ENCODE assay signal across 17 cellular contexts in the genomic region with DNA sequence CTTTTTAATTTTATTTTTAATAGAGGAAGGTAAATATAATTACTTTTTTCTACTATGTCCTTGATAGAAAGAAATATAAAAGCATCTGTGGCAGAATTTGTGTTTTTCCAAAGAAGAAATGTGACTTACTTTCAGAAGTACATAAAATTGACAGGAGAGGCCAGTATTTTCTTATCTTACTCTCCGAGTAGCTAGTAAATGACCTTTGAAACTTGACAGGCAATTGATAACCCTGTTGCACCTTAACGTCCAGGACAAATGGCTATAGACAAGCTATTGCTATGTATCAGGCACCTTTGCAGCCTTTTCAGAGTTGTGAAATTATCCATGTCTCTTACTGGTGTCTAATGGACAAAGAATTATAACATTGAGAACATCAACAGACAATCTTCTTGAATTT.
A peak's percentile ranks its signal among the peaks of the same experiment; 100 is the strongest.
DNase-seq lines count a peak whose midpoint lies in the region; ATAC-seq, FAIRE-seq and TF ChIP-seq lines count a peak whose summit lies in the region.
"Had no signal": no experiment of that assay in that cellular context is flagged by ENCODE, and none has a peak within 500 bp of the region (broad histone marks: within the 10 kb centered on the region; RNA-seq: fewer than 3 reads in every experiment).

No MANE protein-coding gene starts in this region.

- peak; percentile 6 to 21; a peak in 1 of 4 replicates for TF ChIP-seq RAD21 in H1 (IDR thresholded peaks at IDR 0.05 in 1 of 2, conservative IDR thresholded peaks at IDR 0.05 in 1 of 2; ENCODE audit: low read depth in 2 of 2, low read length in 2 of 2)

- H3K79me2 ChIP-seq in H1 (ENCODE audit: control insufficient read depth in 1 of 2, insufficient read depth in 2 of 2, low read length in 2 of 2) = no peaks in the 10 kb centered on the region

- CTCF ChIA-PET in H1 (lab: Charles Lee; ENCODE audit: partially characterized antibody) = interaction anchor here (0.7 to 1.4 kb wide), 2 partner anchors 13 to 163 kb away, joined by 4 to 5 read pairs; no protein-coding TSS in a partner anchor

- no peak overlapping the region for H2BK15ac ChIP-seq in H1 (ENCODE audit: low read length)

- no peak for TF ChIP-seq CTCF in H1 (IDR thresholded peaks at IDR 0.05; ENCODE audit: control extremely low read depth in 1 of 3, insufficient read depth in 1 of 3, low read depth in 1 of 3, low read length in 3 of 3)

- no peak overlapping the region for H2BK5ac ChIP-seq in H1 (ENCODE audit: low read depth, low read length)

- no peaks in the 10 kb centered on the region for H3K27me3 Mint-ChIP-seq in activated CD4-positive, alpha-beta T cell treated with anti-CD3 and anti-CD28 coated beads, Interleukin-2, amount 10 ng/mL, durations not matched to agents 24 days and 14 days
- H3K27me3 Mint-ChIP-seq in naive thymus-derived CD8-positive, alpha-beta T cell = no peaks in the 10 kb centered on the region
- H3K27me3 Mint-ChIP-seq in T-helper 2 cell treated with Interferon-gamma antibody and Interleukin-4, amounts not matched to agents 5 μg/mL and 100 μg/mL, for 36 hours (ENCODE audit: low read depth) = no peaks in the 10 kb centered on the region
- H3K27me3 Mint-ChIP-seq: CD4-positive, alpha-beta memory T cell had no signal

- H3K9me3 ChIP-seq in H1 (ENCODE audit: insufficient read depth in 2 of 2, low read depth in 1 of 2, low read length in 1 of 2) (no peaks in the 10 kb centered on the region), small intestine (ENCODE audit: control insufficient read depth, low read depth) (no peaks in the 10 kb centered on the region)
- H3K9me3 ChIP-seq: BLaER1 had no signal

- H3K27ac ChIP-seq in H1 (ENCODE audit: low read depth, low read length) (no peak overlapping the region), small intestine (ENCODE audit: low read depth in 1 of 2, low read length in 1 of 2) (no peak overlapping the region)
- H3K27ac ChIP-seq: BLaER1 had no signal

- no peaks in the 10 kb centered on the region for H4K20me1 ChIP-seq in H1 (replicated peaks in 1 of 2; ENCODE audit: control insufficient read depth in 1 of 2, insufficient read depth in 2 of 2, low read length in 2 of 2)
- H4K20me1 ChIP-seq: BLaER1 had no signal

- H4K5ac ChIP-seq in H1 (ENCODE audit: insufficient read length, low read depth, low read length) = no peak overlapping the region

- H3K56ac ChIP-seq in H1 (replicated peaks; ENCODE audit: insufficient read length, low read depth, low read length) = no peak overlapping the region

- no peak overlapping the region for H4K91ac ChIP-seq in H1 (replicated peaks; ENCODE audit: insufficient read length, low read length)

- no peak overlapping the region for H3K14ac ChIP-seq in H1 (ENCODE audit: insufficient read length)

- no peaks in the 10 kb centered on the region for H3K9me3 Mint-ChIP-seq in activated CD4-positive, alpha-beta T cell treated with anti-CD3 and anti-CD28 coated beads, Interleukin-2, amount 10 ng/mL, durations not matched to agents 24 days and 14 days
- H3K9me3 Mint-ChIP-seq in naive thymus-derived CD8-positive, alpha-beta T cell = no peaks in the 10 kb centered on the region
- no peaks in the 10 kb centered on the region for H3K9me3 Mint-ChIP-seq in T-helper 2 cell treated with Interferon-gamma antibody and Interleukin-4, amounts not matched to agents 5 μg/mL and 100 μg/mL, for 36 hours
- H3K9me3 Mint-ChIP-seq: CD14-positive monocyte; CD4-positive, alpha-beta memory T cell; GM23338; H9 had no signal

- no peak overlapping the region for H3K23ac ChIP-seq in H1 (ENCODE audit: insufficient read length)

- no peak overlapping the region for H3K18ac ChIP-seq in H1 (ENCODE audit: extremely low read depth, low read length)

- peaks cover 0 to 57% (median 20%) of the 10 kb centered on the region in 4 experiments; a peak in 7 of 8 replicates for H3K36me3 ChIP-seq in H1 (ENCODE audit: control insufficient read depth in 2 of 4, insufficient read depth in 4 of 4, low read length in 3 of 4)
- H3K36me3 ChIP-seq in small intestine (ENCODE audit: control insufficient read depth in 2 of 2, insufficient read depth in 2 of 2, low read length in 2 of 2) = peaks cover 0 to 12% of the 10 kb centered on the region in 2 donors

- no peak for TF ChIP-seq EP300 in H1 (IDR thresholded peaks at IDR 0.05; ENCODE audit: borderline replicate concordance in 1 of 2, low read depth in 2 of 2, low read length in 2 of 2)

- no peaks in the 10 kb centered on the region for H3K79me1 ChIP-seq in H1 (ENCODE audit: low read depth, low read length)

- intact Hi-C loops in activated CD4-positive, alpha-beta T cell treated with anti-CD3 and anti-CD28 coated beads, Interleukin-2, amount 10 ng/mL, durations not matched to agents 24 days and 14 days (cut with micrococcal nuclease) = no loop called here

- H2BK120ac ChIP-seq in H1 (replicated peaks; ENCODE audit: low read depth, low read length) = no peak overlapping the region

- H3K4ac ChIP-seq in H1 (replicated peaks; ENCODE audit: insufficient read length, low read depth, low read length) = no peak overlapping the region

- H2AK5ac ChIP-seq in H1 (ENCODE audit: low read depth, low read length) = no peak overlapping the region

- H3K4me1 Mint-ChIP-seq in activated CD4-positive, alpha-beta T cell treated with anti-CD3 and anti-CD28 coated beads, Interleukin-2, amount 10 ng/mL, durations not matched to agents 24 days and 14 days = peaks cover 3% of the 10 kb centered on the region
- peaks cover 0 to 23% (median 5%) of the 10 kb centered on the region in 4 donors for H3K4me1 Mint-ChIP-seq in naive thymus-derived CD8-positive, alpha-beta T cell
- H3K4me1 Mint-ChIP-seq in T-helper 2 cell treated with Interferon-gamma antibody and Interleukin-4, amounts not matched to agents 5 μg/mL and 100 μg/mL, for 36 hours (ENCODE audit: low read depth) = peaks cover 6% of the 10 kb centered on the region
- H3K4me1 Mint-ChIP-seq: GM23338 had no signal

- POLR2A ChIA-PET in H1 (lab: Charles Lee; ENCODE audit: partially characterized antibody) = no interaction called here
- POLR2A ChIA-PET in naive thymus-derived CD8-positive, alpha-beta T cell (lab: Charles Lee) = no interaction called here

- H3K23me2 ChIP-seq in H1 (ENCODE audit: low read depth, low read length) = no peaks in the 10 kb centered on the region

- 83% methylated on average over 2 of the region's 2 CpGs; no CpG with 5 or more reads in 1 of the 2 experiments for WGBS in H1 (ENCODE audit: extremely low coverage in 1 of 2, insufficient coverage in 1 of 2, insufficient read length in 1 of 2, insufficient replicate concordance in 2 of 2, low coverage in 1 of 2, low lambda C conversion rate in 2 of 2, missing lambda C conversion rate in 1 of 2), 2 experiments
- WGBS in small intestine, 3 donors = 9 to 55% (median 41%) methylated on average over 2 of the region's 2 CpGs

- H4K8ac ChIP-seq in H1 (ENCODE audit: extremely low read depth, insufficient read depth, low read length) = no peak overlapping the region

- H3K4me3 Mint-ChIP-seq in activated CD4-positive, alpha-beta T cell treated with anti-CD3 and anti-CD28 coated beads, Interleukin-2, amount 10 ng/mL, durations not matched to agents 24 days and 14 days = no peak overlapping the region
- H3K4me3 Mint-ChIP-seq in naive thymus-derived CD8-positive, alpha-beta T cell = no peak overlapping the region
- H3K4me3 Mint-ChIP-seq in T-helper 2 cell treated with Interferon-gamma antibody and Interleukin-4, amounts not matched to agents 5 μg/mL and 100 μg/mL, for 36 hours = no peak overlapping the region
- H3K4me3 Mint-ChIP-seq: CD14-positive monocyte; CD4-positive, alpha-beta memory T cell; GM23338; H9 had no signal

- no peaks in the 10 kb centered on the region for H3K27me3 ChIP-seq in H1 (replicated peaks in 1 of 4; ENCODE audit: control insufficient read depth in 3 of 4, extremely low read depth in 1 of 4, insufficient read depth in 3 of 4, low read length in 3 of 4)
- no peaks in the 10 kb centered on the region for H3K27me3 ChIP-seq in small intestine (ENCODE audit: control insufficient read depth in 2 of 2, insufficient read depth in 2 of 2, low read length in 2 of 2)
- H3K27me3 ChIP-seq: BLaER1 had no signal

- H3K4me3 ChIP-seq in H1 (ENCODE audit: extremely low read depth in 1 of 4, insufficient read depth in 2 of 4, low read depth in 3 of 4, low read length in 4 of 4) (no peak overlapping the region), small intestine (ENCODE audit: low read depth in 1 of 2, low read length in 2 of 2) (no peak overlapping the region)
- H3K4me3 ChIP-seq: BLaER1, GM23338 had no signal

- no peak overlapping the region for H3K4me2 ChIP-seq in H1 (ENCODE audit: insufficient read depth in 1 of 2, low read depth in 2 of 2, low read length in 2 of 2)
- H3K4me2 ChIP-seq: BLaER1, GM23338 had no signal

- TF ChIP-seq POLR2A in H1 (IDR thresholded peaks at IDR 0.05; ENCODE audit: control extremely low read depth in 1 of 2, low read depth in 2 of 2, low read length in 2 of 2) = no peak

- peak; percentile 56 for ATAC-seq in left lobe of liver
- no peak for ATAC-seq in naive thymus-derived CD8-positive, alpha-beta T cell
- ATAC-seq: GM23338 had no signal

- DNase-seq in HuH-7 (ENCODE audit: low spot score) = peak; percentile 4
- DNase-seq in H1 (ENCODE audit: low read depth in 1 of 2, low spot score in 2 of 2) = no peak
- no peak for DNase-seq in left lobe of liver (ENCODE audit: low spot score)
- DNase-seq in small intestine = peak; percentile 79
- DNase-seq in activated CD4-positive, alpha-beta T cell treated with anti-CD3 and anti-CD28 coated beads, Interleukin-2, amount 10 ng/mL, durations not matched to agents 24 days and 14 days = no peak
- no peak for DNase-seq in naive thymus-derived CD8-positive, alpha-beta T cell
- no peak for DNase-seq in T-helper 2 cell treated with Interferon-gamma antibody and Interleukin-4, amounts not matched to agents 5 μg/mL and 100 μg/mL, for 36 hours (ENCODE audit: low spot score)
- DNase-seq: 8988T; CD4-positive, alpha-beta memory T cell; DMS153; DMS79; GDM1; H9 had no signal

- H3K9ac ChIP-seq in H1 (replicated peaks in 1 of 4; ENCODE audit: extremely low read depth in 1 of 4, low read depth in 3 of 4, low read length in 3 of 4) = no peak overlapping the region
- H3K9ac ChIP-seq: BLaER1 had no signal

- H2BK12ac ChIP-seq in H1 (ENCODE audit: low read depth, low read length) = no peak overlapping the region

- no peak for FAIRE-seq in H1 (lab: Jason Lieb, UNC)
- FAIRE-seq in small intestine (lab: Jason Lieb, UNC) = no peak
- FAIRE-seq: HTR-8/SVneo had no signal

- no peak overlapping the region for H2AFZ ChIP-seq in H1 (ENCODE audit: low read length)
- H2AFZ ChIP-seq: GM23338 had no signal

- H3K27ac Mint-ChIP-seq in activated CD4-positive, alpha-beta T cell treated with anti-CD3 and anti-CD28 coated beads, Interleukin-2, amount 10 ng/mL, durations not matched to agents 24 days and 14 days = no peak overlapping the region
- peak overlapping the region in 1 of 10 donors; percentile 34 for H3K27ac Mint-ChIP-seq in naive thymus-derived CD8-positive, alpha-beta T cell
- no peak overlapping the region for H3K27ac Mint-ChIP-seq in T-helper 2 cell treated with Interferon-gamma antibody and Interleukin-4, amounts not matched to agents 5 μg/mL and 100 μg/mL, for 36 hours
- H3K27ac Mint-ChIP-seq: CD14-positive monocyte had no signal

- H3K4me1 ChIP-seq in H1 (replicated peaks in 1 of 4; ENCODE audit: control insufficient read depth in 3 of 4, insufficient read depth in 4 of 4, low read length in 3 of 4) = no peaks in the 10 kb centered on the region
- H3K4me1 ChIP-seq in small intestine (ENCODE audit: control insufficient read depth in 2 of 2, insufficient read depth in 1 of 2, low read depth in 1 of 2, low read length in 1 of 2) = peaks cover 0 to 2% of the 10 kb centered on the region in 2 donors

- no peak overlapping the region for H2BK20ac ChIP-seq in H1 (ENCODE audit: low read length)

- peaks cover 46% of the 10 kb centered on the region for H3K36me3 Mint-ChIP-seq in activated CD4-positive, alpha-beta T cell treated with anti-CD3 and anti-CD28 coated beads, Interleukin-2, amount 10 ng/mL, durations not matched to agents 24 days and 14 days (ENCODE audit: low read depth)
- H3K36me3 Mint-ChIP-seq in naive thymus-derived CD8-positive, alpha-beta T cell = peaks cover 11 to 81% (median 35%) of the 10 kb centered on the region in 3 donors
- peaks cover 48% of the 10 kb centered on the region for H3K36me3 Mint-ChIP-seq in T-helper 2 cell treated with Interferon-gamma antibody and Interleukin-4, amounts not matched to agents 5 μg/mL and 100 μg/mL, for 36 hours (ENCODE audit: low read depth)

Comparison
In these comparisons a context has a peak if more than half of its experiments do, and no peak if none do; other contexts are left out.
1. DNase-seq: peak in HuH-7 (single experiment) and small intestine (single experiment); none in H1 (0 of 2), left lobe of liver (single experiment), activated CD4-positive, alpha-beta T cell treated with anti-CD3 and anti-CD28 coated beads, Interleukin-2, amount 10 ng/mL, durations not matched to agents 24 days and 14 days (single experiment), naive thymus-derived CD8-positive, alpha-beta T cell (0 of 10) and T-helper 2 cell treated with Interferon-gamma antibody and Interleukin-4, amounts not matched to agents 5 μg/mL and 100 μg/mL, for 36 hours (single experiment).